28 cellular contexts compared by ENCODE assay signal in the genomic region with DNA sequence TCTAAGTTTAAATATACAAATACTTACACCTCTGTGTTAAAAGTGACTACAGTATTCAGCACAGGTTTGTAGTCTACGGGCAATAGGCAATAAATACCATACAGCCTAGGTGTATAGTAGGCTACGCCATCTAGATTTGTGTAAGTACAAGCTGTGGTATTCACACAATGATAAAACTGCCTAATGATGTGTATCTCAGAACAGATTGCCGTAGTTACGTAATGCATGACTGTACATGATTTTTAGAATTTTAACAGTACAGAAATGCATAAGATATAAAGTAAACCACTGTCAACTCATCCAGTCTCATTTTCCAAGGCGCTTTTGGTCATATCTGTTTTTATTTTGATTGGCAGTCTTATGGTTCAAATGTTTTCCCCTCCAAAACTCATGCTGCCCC.
"Had no signal": no experiment of that assay in that cellular context is flagged by ENCODE, and none has a peak within 500 bp of the region (broad histone marks: within the 10 kb centered on the region; RNA-seq: fewer than 3 reads in every experiment).

No MANE protein-coding gene starts in this region.

- H3K27me3 ChIP-seq: stomach, suprapubic skin, testis, thyroid gland, tibial artery, tibial nerve, transverse colon, upper lobe of left lung, upper lobe of right lung, uterus, vagina had no signal

- H3K4me1 Mint-ChIP-seq: stimulated activated effector memory CD8-positive, alpha-beta T cell treated with anti-CD3 and anti-CD28 coated beads, Interleukin-12 subunit alpha, Interleukin-12 subunit beta, amount 100 ng/mL, for 72 hours; stimulated activated memory B cell treated with anti-CD40 and anti-IgM and Interleukin-4, amounts not matched to agents 10 μg/mL and 1 μg/mL and 100 μg/mL, for 72 hours; stimulated activated naive CD8-positive, alpha-beta T cell treated with anti-CD3 and anti-CD28 coated beads, Interleukin-15, amount 100 ng/mL, for 72 hours had no signal

- H3K36me3 ChIP-seq: stomach, suprapubic skin, thoracic aorta, thyroid gland, tibial artery, tibial nerve, transverse colon, upper lobe of left lung, upper lobe of right lung, uterus, vagina had no signal

- FAIRE-seq: urothelium cell line had no signal

- H3K27ac Mint-ChIP-seq: stimulated activated effector memory CD8-positive, alpha-beta T cell treated with anti-CD3 and anti-CD28 coated beads, Interleukin-12 subunit alpha, Interleukin-12 subunit beta, amount 100 ng/mL, for 72 hours; stimulated activated memory B cell treated with anti-CD40 and anti-IgM and Interleukin-4, amounts not matched to agents 10 μg/mL and 1 μg/mL and 100 μg/mL, for 72 hours; stimulated activated naive B cell treated with anti-CD40 and anti-IgM and Interleukin-4, amounts not matched to agents 10 μg/mL and 1 μg/mL and 100 μg/mL, for 72 hours; stimulated activated naive CD8-positive, alpha-beta T cell treated with anti-CD3 and anti-CD28 coated beads, Interleukin-15, Interleukin-2, amounts not matched to agents 100 ng/mL and 50 ng/mL, for 24 hours; type B pancreatic cell had no signal

- H3K9me3 ChIP-seq: stomach, suprapubic skin, testis, thoracic aorta, thyroid gland, tibial artery, tibial nerve, transverse colon, upper lobe of left lung, upper lobe of right lung, uterus, vagina had no signal

- H3K4me3 Mint-ChIP-seq: stimulated activated effector memory CD8-positive, alpha-beta T cell treated with anti-CD3 and anti-CD28 coated beads, Interleukin-12 subunit alpha, Interleukin-12 subunit beta, amount 100 ng/mL, for 72 hours; stimulated activated memory B cell treated with anti-CD40 and anti-IgM and Interleukin-4, amounts not matched to agents 10 μg/mL and 1 μg/mL and 100 μg/mL, for 72 hours; stimulated activated naive B cell treated with anti-CD40 and anti-IgM and Interleukin-4, amounts not matched to agents 10 μg/mL and 1 μg/mL and 100 μg/mL, for 72 hours; stimulated activated naive CD8-positive, alpha-beta T cell treated with anti-CD3 and anti-CD28 coated beads, Interleukin-15, amount 100 ng/mL, for 72 hours; stimulated activated naive CD8-positive, alpha-beta T cell treated with anti-CD3 and anti-CD28 coated beads, Interleukin-15, Interleukin-2, amounts not matched to agents 100 ng/mL and 50 ng/mL, for 24 hours; type B pancreatic cell had no signal

- H3K36me3 Mint-ChIP-seq: stimulated activated effector memory CD8-positive, alpha-beta T cell treated with anti-CD3 and anti-CD28 coated beads, Interleukin-12 subunit alpha, Interleukin-12 subunit beta, amount 100 ng/mL, for 72 hours; type B pancreatic cell had no signal

- H3K4me1 ChIP-seq: stomach, suprapubic skin, testis, tibial artery, tibial nerve, transverse colon, upper lobe of left lung, upper lobe of right lung, uterus, vagina had no signal

- H3K4me3 ChIP-seq: stomach, suprapubic skin, testis, thoracic aorta, thyroid gland, tibial artery, tibial nerve, transverse colon, upper lobe of left lung, upper lobe of right lung, uterus, vagina had no signal

- DNase-seq: stimulated activated CD4-positive, alpha-beta T cell treated with anti-CD3 and anti-CD28 coated beads, Interleukin-2, amount 100 ng/mL, for 48 hours; stimulated activated CD4-positive, alpha-beta T cell treated with anti-CD3 and anti-CD28 coated beads, Interleukin-4, amount 100 ng/mL, for 1 hour; stimulated activated CD4-positive, alpha-beta T cell treated with anti-CD3 and anti-CD28 coated beads, Interleukin-4, amount 100 ng/mL, for 24 hours; stimulated activated CD4-positive, alpha-beta T cell treated with anti-CD3 and anti-CD28 coated beads, Interleukin-4, amount 100 ng/mL, for 4 hours; stimulated activated CD8-positive, alpha-beta memory T cell treated with anti-CD3 and anti-CD28 coated beads, Interleukin-4, amount 100 ng/mL, for 48 hours; stimulated activated naive B cell treated with anti-CD40 and anti-IgM and Interleukin-4, amounts not matched to agents 10 μg/mL and 1 μg/mL and 100 μg/mL, for 72 hours; stimulated activated naive CD4-positive, alpha-beta T cell; stimulated activated naive CD4-positive, alpha-beta T cell treated with Interleukin-2 at 50 U/mL for 16 hours; stimulated activated naive CD8-positive, alpha-beta T cell treated with anti-CD3 and anti-CD28 coated beads, Interleukin-15, amount 100 ng/mL, for 72 hours; stimulated activated naive CD8-positive, alpha-beta T cell treated with anti-CD3 and anti-CD28 coated beads, Interleukin-15, Interleukin-2, amounts not matched to agents 100 U/mL and 50 U/mL, for 24 hours; stomach; substantia nigra; testis; thyroid gland; tibial artery; transverse colon; upper lobe of left lung; upper lobe of right lung; uterus had no signal

- H3K27ac ChIP-seq: stomach, suprapubic skin, testis, thoracic aorta, thyroid gland, tibial artery, tibial nerve, transverse colon, upper lobe of left lung, upper lobe of right lung, uterus, vagina had no signal

- H3K27me3 Mint-ChIP-seq: stimulated activated memory B cell treated with anti-CD40 and anti-IgM and Interleukin-4, amounts not matched to agents 10 μg/mL and 1 μg/mL and 100 μg/mL, for 72 hours; stimulated activated naive B cell treated with anti-CD40 and anti-IgM and Interleukin-4, amounts not matched to agents 10 μg/mL and 1 μg/mL and 100 μg/mL, for 72 hours; stimulated activated naive CD8-positive, alpha-beta T cell treated with anti-CD3 and anti-CD28 coated beads, Interleukin-15, amount 100 ng/mL, for 72 hours; stimulated activated naive CD8-positive, alpha-beta T cell treated with anti-CD3 and anti-CD28 coated beads, Interleukin-15, Interleukin-2, amounts not matched to agents 100 ng/mL and 50 ng/mL, for 24 hours; type B pancreatic cell had no signal
